In the genomic region with DNA sequence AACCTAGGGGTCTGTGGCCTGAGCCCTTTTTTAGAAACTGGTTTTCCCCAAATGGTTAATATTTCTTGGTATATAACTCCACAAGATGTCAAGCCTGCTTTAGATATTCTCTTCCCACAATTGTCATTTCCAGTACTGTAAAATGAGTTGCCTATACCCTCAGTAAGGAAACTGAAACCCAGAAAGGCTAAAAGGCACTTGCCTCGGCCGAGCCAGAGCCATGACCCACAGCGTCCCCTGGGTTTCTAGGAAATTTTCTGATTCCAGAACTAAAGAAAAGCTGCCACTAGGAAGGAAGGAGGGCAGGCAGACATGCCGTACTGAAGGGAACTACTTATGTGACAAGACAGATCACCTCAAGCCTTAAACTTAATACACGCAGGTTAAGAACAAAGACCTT, we compare ENCODE assay signal across 19 cellular contexts. TPM values are rescaled to one million over a fixed set of nuclear protein-coding genes. Genes with fewer than 3 reads are reported as not detected.
DNase-seq lines count a peak whose midpoint lies in the region; ATAC-seq and TF ChIP-seq lines count a peak whose summit lies in the region.
"Had no signal": no experiment of that assay in that cellular context is flagged by ENCODE, and none has a peak within 500 bp of the region (broad histone marks: within the 10 kb centered on the region; RNA-seq: fewer than 3 reads in every experiment).

No MANE protein-coding gene starts in this region.

- peak; percentile 65 for DNase-seq in activated CD4-positive, alpha-beta T cell treated with anti-CD3 and anti-CD28 coated beads, Interleukin-2, amount 10 ng/mL, durations not matched to agents 24 days and 14 days
- DNase-seq in activated CD4-positive, alpha-beta T cell treated with anti-CD3 and anti-CD28 coated beads, Interleukin-2, amount 50 U/mL, for 4 hours = no peak
- no peak for DNase-seq in MM.1S
- peak; percentile 62 for DNase-seq in fibroblast of peridontal ligament (ENCODE audit: extremely low read depth)
- peak; percentile 80 for DNase-seq in posterior vena cava (ENCODE audit: low spot score)
- no peak for DNase-seq in mucosa of gallbladder (ENCODE audit: low spot score)
- DNase-seq: activated effector memory CD4-positive, alpha-beta T cell treated with anti-CD3 and anti-CD28 coated beads, Interleukin-2, amount 50 U/mL, for 16 hours; anterior cingulate cortex; CD4-positive, alpha-beta T cell; KBM-7; kidney glomerular epithelial cell; NCI-H2081 treated with DMSO at 0.1 percent for 48 hours; NCI-H524 treated with DMSO at 0.1 percent for 48 hours; nucleus accumbens; stimulated activated naive B cell treated with anti-CD40 and anti-IgM and Interleukin-4, amounts not matched to agents 10 μg/mL and 1 μg/mL and 100 μg/mL, for 72 hours had no signal

- no peak for ATAC-seq in HG03196 (IDR thresholded peaks at IDR 0.05; ENCODE audit: unreplicated experiment)
- no peak for ATAC-seq in HG03378 (IDR thresholded peaks at IDR 0.05; ENCODE audit: unreplicated experiment)

- no peaks in the 10 kb centered on the region for H3F3A ChIP-seq in MM.1S (ENCODE audit: insufficient read depth, low read length)

- TF ChIP-seq CTCF in MM.1S (IDR thresholded peaks at IDR 0.05; ENCODE audit: low read length) = no peak

- peaks cover 51% of the 10 kb centered on the region for H3K4me1 Mint-ChIP-seq in activated CD4-positive, alpha-beta T cell treated with anti-CD3 and anti-CD28 coated beads, Interleukin-2, amount 10 ng/mL, durations not matched to agents 24 days and 14 days

- H3K36me3 ChIP-seq in MM.1S (replicated peaks; ENCODE audit: insufficient read depth, low read length) = no peaks in the 10 kb centered on the region
- H3K36me3 ChIP-seq: tibial nerve had no signal

- H2AFZ ChIP-seq in MM.1S (ENCODE audit: low read length) = peak overlapping the region; percentile 21; the same call in 1 of the 2 replicates
- H2AFZ ChIP-seq: hepatocyte had no signal

- H3K36me3 Mint-ChIP-seq in activated CD4-positive, alpha-beta T cell treated with anti-CD3 and anti-CD28 coated beads, Interleukin-2, amount 10 ng/mL, durations not matched to agents 24 days and 14 days (ENCODE audit: low read depth) = peaks cover 29% of the 10 kb centered on the region
- H3K36me3 Mint-ChIP-seq: stimulated activated naive B cell treated with anti-CD40 and anti-IgM and Interleukin-4, amounts not matched to agents 10 μg/mL and 1 μg/mL and 100 μg/mL, for 72 hours had no signal

- H3K9me3 Mint-ChIP-seq in activated CD4-positive, alpha-beta T cell treated with anti-CD3 and anti-CD28 coated beads, Interleukin-2, amount 10 ng/mL, durations not matched to agents 24 days and 14 days = peaks cover 9% of the 10 kb centered on the region
- H3K9me3 Mint-ChIP-seq: CD4-positive, alpha-beta T cell; stimulated activated naive B cell treated with anti-CD40 and anti-IgM and Interleukin-4, amounts not matched to agents 10 μg/mL and 1 μg/mL and 100 μg/mL, for 72 hours had no signal

- H3K27me3 ChIP-seq in MM.1S (replicated peaks; ENCODE audit: insufficient read depth, low read length) = no peaks in the 10 kb centered on the region
- H3K27me3 ChIP-seq: hepatocyte, tibial nerve had no signal

- H4K20me1 ChIP-seq in MM.1S (ENCODE audit: insufficient read depth, low read length) = no peaks in the 10 kb centered on the region

- H3K9me3 ChIP-seq in MM.1S (replicated peaks; ENCODE audit: insufficient read depth, low read length) = no peaks in the 10 kb centered on the region
- H3K9me3 ChIP-seq: tibial nerve had no signal

- no peaks in the 10 kb centered on the region for H3K4me1 ChIP-seq in MM.1S (ENCODE audit: low read length)

- H3K27ac Mint-ChIP-seq in activated CD4-positive, alpha-beta T cell treated with anti-CD3 and anti-CD28 coated beads, Interleukin-2, amount 10 ng/mL, durations not matched to agents 24 days and 14 days = peak overlapping the region; percentile 72
- H3K27ac Mint-ChIP-seq: CD4-positive, alpha-beta T cell had no signal

- H3K9ac ChIP-seq in MM.1S (ENCODE audit: low read length) = no peak overlapping the region

- H3K4me3 ChIP-seq in MM.1S (ENCODE audit: low read length) = no peak overlapping the region
- H3K4me3 ChIP-seq: hepatocyte, tibial nerve had no signal

- peak overlapping the region; percentile 25 for H3K4me2 ChIP-seq in MM.1S (ENCODE audit: low read depth, low read length)
- H3K4me2 ChIP-seq: hepatocyte had no signal

- no peaks in the 10 kb centered on the region for H3K9me2 ChIP-seq in MM.1S (replicated peaks; ENCODE audit: insufficient read depth, low read length)

- H3K27ac ChIP-seq in MM.1S (ENCODE audit: low read length) = no peak overlapping the region
- H3K27ac ChIP-seq: hepatocyte had no signal

- no peaks in the 10 kb centered on the region for H3K79me2 ChIP-seq in MM.1S (ENCODE audit: low read length)
- H3K79me2 ChIP-seq: hepatocyte had no signal

- H3K4me3 Mint-ChIP-seq in activated CD4-positive, alpha-beta T cell treated with anti-CD3 and anti-CD28 coated beads, Interleukin-2, amount 10 ng/mL, durations not matched to agents 24 days and 14 days = peak overlapping the region; percentile 60
- H3K4me3 Mint-ChIP-seq: CD4-positive, alpha-beta T cell; stimulated activated naive B cell treated with anti-CD40 and anti-IgM and Interleukin-4, amounts not matched to agents 10 μg/mL and 1 μg/mL and 100 μg/mL, for 72 hours had no signal

- no peaks in the 10 kb centered on the region for H3K27me3 Mint-ChIP-seq in activated CD4-positive, alpha-beta T cell treated with anti-CD3 and anti-CD28 coated beads, Interleukin-2, amount 10 ng/mL, durations not matched to agents 24 days and 14 days

- intact Hi-C loops in activated CD4-positive, alpha-beta T cell treated with anti-CD3 and anti-CD28 coated beads, Interleukin-2, amount 10 ng/mL, durations not matched to agents 24 days and 14 days (cut with micrococcal nuclease) = loop anchor here (5.0 to 10.0 kb wide), 3 partner anchors 122 to 823 kb away; a partner anchor contains a TSS
- intact Hi-C loops in posterior vena cava (cut with DNase I) = loop anchor here (5.0 to 10.0 kb wide), 5 partner anchors 75 to 635 kb away; a partner anchor contains a TSS

RNA-seq across cellular contexts. Expression of a gene that starts 59.1 kb away (rescaled TPM):
- 29.9 and 38.5 TPM in 2 replicates for total RNA-seq in activated CD4-positive, alpha-beta T cell treated with anti-CD3 and anti-CD28 coated beads, Interleukin-2, amount 10 ng/mL, durations not matched to agents 24 days and 14 days
- total RNA-seq in posterior vena cava (10 to 100 TPM; 13.8 to 21.1 TPM), mucosa of gallbladder (15.8 TPM)

Comparison
In these comparisons a context has a peak if more than half of its experiments do, and no peak if none do; other contexts are left out.
1. DNase-seq: peak in activated CD4-positive, alpha-beta T cell treated with anti-CD3 and anti-CD28 coated beads, Interleukin-2, amount 10 ng/mL, durations not matched to agents 24 days and 14 days (single experiment), fibroblast of peridontal ligament (single experiment) and posterior vena cava (single experiment); none in activated CD4-positive, alpha-beta T cell treated with anti-CD3 and anti-CD28 coated beads, Interleukin-2, amount 50 U/mL, for 4 hours (0 of 2), MM.1S (single experiment) and mucosa of gallbladder (single experiment).